1 cellular context compared by ENCODE assay signal in the genomic region with DNA sequence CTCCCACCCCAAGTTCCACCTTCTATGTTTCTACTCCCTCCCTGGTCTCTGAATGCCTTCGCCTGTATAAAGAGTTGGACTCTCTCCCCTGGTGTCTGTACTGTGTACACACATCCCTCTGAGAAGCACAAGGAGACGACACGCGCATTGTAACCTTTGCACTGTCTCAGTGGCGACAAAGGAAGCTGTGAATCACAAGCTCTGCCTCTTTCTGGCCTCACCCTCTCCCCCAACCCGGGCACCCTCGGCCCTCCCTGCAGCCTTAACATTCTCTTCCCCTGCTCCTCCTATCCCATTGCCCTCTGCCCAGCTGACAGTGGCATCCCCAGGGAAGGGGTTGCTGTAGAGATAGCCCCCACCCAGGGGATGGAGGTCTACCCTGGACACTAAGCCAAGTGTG.
TF ChIP-seq lines count a peak whose summit lies in the region.

No MANE protein-coding gene starts in this region.

TF ChIP-seq in HepG2, 621 proteins besides CTCF, POLR2A, EP300 and RAD21 (continued from another document and continues in another):
- TF ChIP-seq SIN3B (IDR thresholded peaks at IDR 0.05; ENCODE audit: low read length) (no peak), ZMAT3 (CRISPR knock-in tag; conservative IDR thresholded peaks at IDR 0.05) (no peak), HDAC6 (IDR thresholded peaks at IDR 0.05; ENCODE audit: low read depth, low read length) (no peak), ZFP82 (CRISPR knock-in tag; IDR thresholded peaks at IDR 0.05; ENCODE audit: borderline replicate concordance) (no peak), ZNF431 (CRISPR knock-in tag; IDR thresholded peaks at IDR 0.05; ENCODE audit: borderline replicate concordance, low read depth) (no peak), NCOA5 (CRISPR knock-in tag; IDR thresholded peaks at IDR 0.05) (no peak), ZNF260 (CRISPR knock-in tag; IDR thresholded peaks at IDR 0.05; ENCODE audit: borderline replicate concordance, low read depth) (no peak), PAWR (CRISPR knock-in tag; IDR thresholded peaks at IDR 0.05; ENCODE audit: borderline replicate concordance) (no peak), ZNF607 (CRISPR knock-in tag; IDR thresholded peaks at IDR 0.05; ENCODE audit: borderline replicate concordance) (no peak), HMGXB4 (CRISPR knock-in tag; IDR thresholded peaks at IDR 0.05; ENCODE audit: borderline replicate concordance in 1 of 2, low read depth in 1 of 2) (peak in 1 of 2 experiments; percentile 71; a peak in 1 of 4 replicates), NRL (CRISPR knock-in tag; IDR thresholded peaks at IDR 0.05; ENCODE audit: borderline replicate concordance) (no peak), KMT2B (CRISPR knock-in tag; IDR thresholded peaks at IDR 0.05) (peak; percentile 44; the same call in 1 of the 2 replicates), ZNF383 (CRISPR knock-in tag; IDR thresholded peaks at IDR 0.05; ENCODE audit: borderline replicate concordance) (no peak), ZNF343 (CRISPR knock-in tag; IDR thresholded peaks at IDR 0.05) (no peak; the same call in 1 of the 2 replicates), ZSCAN22 (CRISPR knock-in tag; IDR thresholded peaks at IDR 0.05) (no peak), ZNF773 (CRISPR knock-in tag; IDR thresholded peaks at IDR 0.05; ENCODE audit: borderline replicate concordance) (no peak), SRSF4 (IDR thresholded peaks at IDR 0.05; ENCODE audit: low read depth, low read length, poor library complexity, severe bottlenecking) (no peak), ZBTB4 (CRISPR knock-in tag; IDR thresholded peaks at IDR 0.05; ENCODE audit: borderline replicate concordance) (no peak), RFX1 (IDR thresholded peaks at IDR 0.05) (no peak), HHEX (CRISPR knock-in tag; IDR thresholded peaks at IDR 0.05) (no peak), ZNF124 (CRISPR knock-in tag; IDR thresholded peaks at IDR 0.05) (no peak), ATF1 (CRISPR knock-in tag; IDR thresholded peaks at IDR 0.05) (no peak), ZNF772 (CRISPR knock-in tag; IDR thresholded peaks at IDR 0.05) (no peak; the same call in 1 of the 2 replicates), MATR3 (CRISPR knock-in tag; IDR thresholded peaks at IDR 0.05) (no peak), HNRNPUL1 (IDR thresholded peaks at IDR 0.05; ENCODE audit: low read depth, low read length) (no peak), ZNF326 (CRISPR knock-in tag; IDR thresholded peaks at IDR 0.05; ENCODE audit: borderline replicate concordance) (no peak), POGZ (CRISPR knock-in tag; IDR thresholded peaks at IDR 0.05) (no peak)
- TF ChIP-seq, protein P1, sequence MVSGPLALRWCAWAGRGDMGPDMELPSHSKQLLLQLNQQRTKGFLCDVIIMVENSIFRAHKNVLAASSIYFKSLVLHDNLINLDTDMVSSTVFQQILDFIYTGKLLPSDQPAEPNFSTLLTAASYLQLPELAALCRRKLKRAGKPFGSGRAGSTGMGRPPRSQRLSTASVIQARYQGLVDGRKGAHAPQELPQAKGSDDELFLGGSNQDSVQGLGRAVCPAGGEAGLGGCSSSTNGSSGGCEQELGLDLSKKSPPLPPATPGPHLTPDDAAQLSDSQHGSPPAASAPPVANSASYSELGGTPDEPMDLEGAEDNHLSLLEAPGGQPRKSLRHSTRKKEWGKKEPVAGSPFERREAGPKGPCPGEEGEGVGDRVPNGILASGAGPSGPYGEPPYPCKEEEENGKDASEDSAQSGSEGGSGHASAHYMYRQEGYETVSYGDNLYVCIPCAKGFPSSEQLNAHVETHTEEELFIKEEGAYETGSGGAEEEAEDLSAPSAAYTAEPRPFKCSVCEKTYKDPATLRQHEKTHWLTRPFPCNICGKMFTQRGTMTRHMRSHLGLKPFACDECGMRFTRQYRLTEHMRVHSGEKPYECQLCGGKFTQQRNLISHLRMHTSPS (CRISPR knock-in tag; IDR thresholded peaks at IDR 0.05; ENCODE audit: low read depth): no peak
- TF ChIP-seq, protein P2, sequence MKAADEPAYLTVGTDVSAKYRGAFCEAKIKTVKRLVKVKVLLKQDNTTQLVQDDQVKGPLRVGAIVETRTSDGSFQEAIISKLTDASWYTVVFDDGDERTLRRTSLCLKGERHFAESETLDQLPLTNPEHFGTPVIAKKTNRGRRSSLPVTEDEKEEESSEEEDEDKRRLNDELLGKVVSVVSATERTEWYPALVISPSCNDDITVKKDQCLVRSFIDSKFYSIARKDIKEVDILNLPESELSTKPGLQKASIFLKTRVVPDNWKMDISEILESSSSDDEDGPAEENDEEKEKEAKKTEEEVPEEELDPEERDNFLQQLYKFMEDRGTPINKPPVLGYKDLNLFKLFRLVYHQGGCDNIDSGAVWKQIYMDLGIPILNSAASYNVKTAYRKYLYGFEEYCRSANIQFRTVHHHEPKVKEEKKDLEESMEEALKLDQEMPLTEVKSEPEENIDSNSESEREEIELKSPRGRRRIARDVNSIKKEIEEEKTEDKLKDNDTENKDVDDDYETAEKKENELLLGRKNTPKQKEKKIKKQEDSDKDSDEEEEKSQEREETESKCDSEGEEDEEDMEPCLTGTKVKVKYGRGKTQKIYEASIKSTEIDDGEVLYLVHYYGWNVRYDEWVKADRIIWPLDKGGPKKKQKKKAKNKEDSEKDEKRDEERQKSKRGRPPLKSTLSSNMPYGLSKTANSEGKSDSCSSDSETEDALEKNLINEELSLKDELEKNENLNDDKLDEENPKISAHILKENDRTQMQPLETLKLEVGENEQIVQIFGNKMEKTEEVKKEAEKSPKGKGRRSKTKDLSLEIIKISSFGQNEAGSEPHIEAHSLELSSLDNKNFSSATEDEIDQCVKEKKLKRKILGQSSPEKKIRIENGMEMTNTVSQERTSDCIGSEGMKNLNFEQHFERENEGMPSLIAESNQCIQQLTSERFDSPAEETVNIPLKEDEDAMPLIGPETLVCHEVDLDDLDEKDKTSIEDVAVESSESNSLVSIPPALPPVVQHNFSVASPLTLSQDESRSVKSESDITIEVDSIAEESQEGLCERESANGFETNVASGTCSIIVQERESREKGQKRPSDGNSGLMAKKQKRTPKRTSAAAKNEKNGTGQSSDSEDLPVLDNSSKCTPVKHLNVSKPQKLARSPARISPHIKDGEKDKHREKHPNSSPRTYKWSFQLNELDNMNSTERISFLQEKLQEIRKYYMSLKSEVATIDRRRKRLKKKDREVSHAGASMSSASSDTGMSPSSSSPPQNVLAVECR (CRISPR knock-in tag; IDR thresholded peaks at IDR 0.05; ENCODE audit: borderline replicate concordance): no peak; the same call in 1 of the 2 replicates
- TF ChIP-seq, protein P3, sequence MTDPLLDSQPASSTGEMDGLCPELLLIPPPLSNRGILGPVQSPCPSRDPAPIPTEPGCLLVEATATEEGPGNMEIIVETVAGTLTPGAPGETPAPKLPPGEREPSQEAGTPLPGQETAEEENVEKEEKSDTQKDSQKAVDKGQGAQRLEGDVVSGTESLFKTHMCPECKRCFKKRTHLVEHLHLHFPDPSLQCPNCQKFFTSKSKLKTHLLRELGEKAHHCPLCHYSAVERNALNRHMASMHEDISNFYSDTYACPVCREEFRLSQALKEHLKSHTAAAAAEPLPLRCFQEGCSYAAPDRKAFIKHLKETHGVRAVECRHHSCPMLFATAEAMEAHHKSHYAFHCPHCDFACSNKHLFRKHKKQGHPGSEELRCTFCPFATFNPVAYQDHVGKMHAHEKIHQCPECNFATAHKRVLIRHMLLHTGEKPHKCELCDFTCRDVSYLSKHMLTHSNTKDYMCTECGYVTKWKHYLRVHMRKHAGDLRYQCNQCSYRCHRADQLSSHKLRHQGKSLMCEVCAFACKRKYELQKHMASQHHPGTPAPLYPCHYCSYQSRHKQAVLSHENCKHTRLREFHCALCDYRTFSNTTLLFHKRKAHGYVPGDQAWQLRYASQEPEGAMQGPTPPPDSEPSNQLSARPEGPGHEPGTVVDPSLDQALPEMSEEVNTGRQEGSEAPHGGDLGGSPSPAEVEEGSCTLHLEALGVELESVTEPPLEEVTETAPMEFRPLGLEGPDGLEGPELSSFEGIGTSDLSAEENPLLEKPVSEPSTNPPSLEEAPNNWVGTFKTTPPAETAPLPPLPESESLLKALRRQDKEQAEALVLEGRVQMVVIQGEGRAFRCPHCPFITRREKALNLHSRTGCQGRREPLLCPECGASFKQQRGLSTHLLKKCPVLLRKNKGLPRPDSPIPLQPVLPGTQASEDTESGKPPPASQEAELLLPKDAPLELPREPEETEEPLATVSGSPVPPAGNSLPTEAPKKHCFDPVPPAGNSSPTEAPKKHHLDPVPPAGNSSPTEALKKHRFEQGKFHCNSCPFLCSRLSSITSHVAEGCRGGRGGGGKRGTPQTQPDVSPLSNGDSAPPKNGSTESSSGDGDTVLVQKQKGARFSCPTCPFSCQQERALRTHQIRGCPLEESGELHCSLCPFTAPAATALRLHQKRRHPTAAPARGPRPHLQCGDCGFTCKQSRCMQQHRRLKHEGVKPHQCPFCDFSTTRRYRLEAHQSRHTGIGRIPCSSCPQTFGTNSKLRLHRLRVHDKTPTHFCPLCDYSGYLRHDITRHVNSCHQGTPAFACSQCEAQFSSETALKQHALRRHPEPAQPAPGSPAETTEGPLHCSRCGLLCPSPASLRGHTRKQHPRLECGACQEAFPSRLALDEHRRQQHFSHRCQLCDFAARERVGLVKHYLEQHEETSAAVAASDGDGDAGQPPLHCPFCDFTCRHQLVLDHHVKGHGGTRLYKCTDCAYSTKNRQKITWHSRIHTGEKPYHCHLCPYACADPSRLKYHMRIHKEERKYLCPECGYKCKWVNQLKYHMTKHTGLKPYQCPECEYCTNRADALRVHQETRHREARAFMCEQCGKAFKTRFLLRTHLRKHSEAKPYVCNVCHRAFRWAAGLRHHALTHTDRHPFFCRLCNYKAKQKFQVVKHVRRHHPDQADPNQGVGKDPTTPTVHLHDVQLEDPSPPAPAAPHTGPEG (CRISPR knock-in tag; IDR thresholded peaks at IDR 0.05): no peak
- TF ChIP-seq, protein P4, sequence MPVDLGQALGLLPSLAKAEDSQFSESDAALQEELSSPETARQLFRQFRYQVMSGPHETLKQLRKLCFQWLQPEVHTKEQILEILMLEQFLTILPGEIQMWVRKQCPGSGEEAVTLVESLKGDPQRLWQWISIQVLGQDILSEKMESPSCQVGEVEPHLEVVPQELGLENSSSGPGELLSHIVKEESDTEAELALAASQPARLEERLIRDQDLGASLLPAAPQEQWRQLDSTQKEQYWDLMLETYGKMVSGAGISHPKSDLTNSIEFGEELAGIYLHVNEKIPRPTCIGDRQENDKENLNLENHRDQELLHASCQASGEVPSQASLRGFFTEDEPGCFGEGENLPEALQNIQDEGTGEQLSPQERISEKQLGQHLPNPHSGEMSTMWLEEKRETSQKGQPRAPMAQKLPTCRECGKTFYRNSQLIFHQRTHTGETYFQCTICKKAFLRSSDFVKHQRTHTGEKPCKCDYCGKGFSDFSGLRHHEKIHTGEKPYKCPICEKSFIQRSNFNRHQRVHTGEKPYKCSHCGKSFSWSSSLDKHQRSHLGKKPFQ (CRISPR knock-in tag; IDR thresholded peaks at IDR 0.05; ENCODE audit: insufficient replicate concordance): no peak
- TF ChIP-seq, protein P5, sequence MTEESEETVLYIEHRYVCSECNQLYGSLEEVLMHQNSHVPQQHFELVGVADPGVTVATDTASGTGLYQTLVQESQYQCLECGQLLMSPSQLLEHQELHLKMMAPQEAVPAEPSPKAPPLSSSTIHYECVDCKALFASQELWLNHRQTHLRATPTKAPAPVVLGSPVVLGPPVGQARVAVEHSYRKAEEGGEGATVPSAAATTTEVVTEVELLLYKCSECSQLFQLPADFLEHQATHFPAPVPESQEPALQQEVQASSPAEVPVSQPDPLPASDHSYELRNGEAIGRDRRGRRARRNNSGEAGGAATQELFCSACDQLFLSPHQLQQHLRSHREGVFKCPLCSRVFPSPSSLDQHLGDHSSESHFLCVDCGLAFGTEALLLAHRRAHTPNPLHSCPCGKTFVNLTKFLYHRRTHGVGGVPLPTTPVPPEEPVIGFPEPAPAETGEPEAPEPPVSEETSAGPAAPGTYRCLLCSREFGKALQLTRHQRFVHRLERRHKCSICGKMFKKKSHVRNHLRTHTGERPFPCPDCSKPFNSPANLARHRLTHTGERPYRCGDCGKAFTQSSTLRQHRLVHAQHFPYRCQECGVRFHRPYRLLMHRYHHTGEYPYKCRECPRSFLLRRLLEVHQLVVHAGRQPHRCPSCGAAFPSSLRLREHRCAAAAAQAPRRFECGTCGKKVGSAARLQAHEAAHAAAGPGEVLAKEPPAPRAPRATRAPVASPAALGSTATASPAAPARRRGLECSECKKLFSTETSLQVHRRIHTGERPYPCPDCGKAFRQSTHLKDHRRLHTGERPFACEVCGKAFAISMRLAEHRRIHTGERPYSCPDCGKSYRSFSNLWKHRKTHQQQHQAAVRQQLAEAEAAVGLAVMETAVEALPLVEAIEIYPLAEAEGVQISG (CRISPR knock-in tag; IDR thresholded peaks at IDR 0.05): peak; percentile 93
- TF ChIP-seq, protein P6, sequence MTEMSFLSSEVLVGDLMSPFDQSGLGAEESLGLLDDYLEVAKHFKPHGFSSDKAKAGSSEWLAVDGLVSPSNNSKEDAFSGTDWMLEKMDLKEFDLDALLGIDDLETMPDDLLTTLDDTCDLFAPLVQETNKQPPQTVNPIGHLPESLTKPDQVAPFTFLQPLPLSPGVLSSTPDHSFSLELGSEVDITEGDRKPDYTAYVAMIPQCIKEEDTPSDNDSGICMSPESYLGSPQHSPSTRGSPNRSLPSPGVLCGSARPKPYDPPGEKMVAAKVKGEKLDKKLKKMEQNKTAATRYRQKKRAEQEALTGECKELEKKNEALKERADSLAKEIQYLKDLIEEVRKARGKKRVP (CRISPR knock-in tag; IDR thresholded peaks at IDR 0.05): 0 out of 4 replicates have a peak, but pooled peaks of 1 of the 2 experiments have one; percentile 24
